Comparison of ENCODE assay signal across 8 cellular contexts in genomic region chr2:32355976-32356734, GRCh38. TPM values are rescaled to one million over a fixed set of nuclear protein-coding genes. Genes with fewer than 3 reads are reported as not detected.
DNase-seq lines count a peak whose midpoint lies in the region; ATAC-seq and TF ChIP-seq lines count a peak whose summit lies in the region.

No MANE protein-coding gene starts in this region.

- peak overlapping the region; percentile 90 for H3K4me2 ChIP-seq in osteoblast (ENCODE audit: insufficient read depth, low read length)

- H3K9me3 ChIP-seq in endocrine pancreas (ENCODE audit: control insufficient read depth, low read length) = no peaks in the 10 kb centered on the region
- H3K9me3 ChIP-seq in osteoblast (ENCODE audit: low read depth, low read length) = no peaks in the 10 kb centered on the region

- H3K9me3 Mint-ChIP-seq in activated naive CD4-positive, alpha-beta T cell treated with anti-CD3 and anti-CD28 coated beads, Interleukin-2, amount 50 U/mL, for 24 hours = no peaks in the 10 kb centered on the region

- no peak for ATAC-seq in GM18517 (IDR thresholded peaks at IDR 0.05; ENCODE audit: unreplicated experiment)

- peak overlapping the region; percentile 84 for H3K9ac ChIP-seq in endocrine pancreas (ENCODE audit: control insufficient read depth, insufficient read depth, low read length)

- H3K4me1 Mint-ChIP-seq in activated naive CD4-positive, alpha-beta T cell treated with anti-CD3 and anti-CD28 coated beads, Interleukin-2, amount 50 U/mL, for 24 hours = peaks cover 32% of the 10 kb centered on the region

- H3K4me3 ChIP-seq in endocrine pancreas (ENCODE audit: control insufficient read depth, insufficient read depth, low read length) (peak overlapping the region; percentile 81), osteoblast (ENCODE audit: insufficient read depth, low read length) (peak overlapping the region; percentile 98)

- TF ChIP-seq CTCF in osteoblast (IDR thresholded peaks at IDR 0.05; ENCODE audit: extremely low read depth, low read depth, low read length) = no peak

- peaks cover 41% of the 10 kb centered on the region for H3K79me2 ChIP-seq in osteoblast (ENCODE audit: insufficient read depth, low read length)

- peak overlapping the region; percentile 93 for H3K27ac Mint-ChIP-seq in activated naive CD4-positive, alpha-beta T cell treated with anti-CD3 and anti-CD28 coated beads, Interleukin-2, amount 50 U/mL, for 24 hours

- H3K36me3 ChIP-seq in endocrine pancreas (ENCODE audit: control insufficient read depth, insufficient read depth, low read length) (no peaks in the 10 kb centered on the region), osteoblast (ENCODE audit: insufficient read depth, low read length) (no peaks in the 10 kb centered on the region)

- H3K27me3 ChIP-seq in endocrine pancreas (ENCODE audit: control insufficient read depth, insufficient read depth, low read length) = no peaks in the 10 kb centered on the region
- H3K27me3 ChIP-seq in osteoblast (ENCODE audit: insufficient read depth, low read length) = no peaks in the 10 kb centered on the region

- H3K27me3 Mint-ChIP-seq in activated naive CD4-positive, alpha-beta T cell treated with anti-CD3 and anti-CD28 coated beads, Interleukin-2, amount 50 U/mL, for 24 hours = no peaks in the 10 kb centered on the region

- peak overlapping the region; percentile 86 for H3K27ac ChIP-seq in osteoblast (ENCODE audit: low read depth, low read length)

- H3K4me3 Mint-ChIP-seq in activated naive CD4-positive, alpha-beta T cell treated with anti-CD3 and anti-CD28 coated beads, Interleukin-2, amount 50 U/mL, for 24 hours = peak overlapping the region; percentile 85

- H2AFZ ChIP-seq in osteoblast (ENCODE audit: low read length) = peak overlapping the region; percentile 86

- DNase-seq in activated naive CD4-positive, alpha-beta T cell (lab: John Stamatoyannopoulos, UW) = no peak
- DNase-seq in OCI-M1 (lab: John Stamatoyannopoulos, UW) = peak; percentile 71
- DNase-seq in osteoblast (ENCODE audit: insufficient read length, low spot score, missing footprints) = no peak
- no peak for DNase-seq in HuH-7.5 (ENCODE audit: low spot score)
- DNase-seq in effector CD8-positive, alpha-beta T cell (lab: John Stamatoyannopoulos, UW) = no peak

- peaks cover 5% of the 10 kb centered on the region for H3K36me3 Mint-ChIP-seq in activated naive CD4-positive, alpha-beta T cell treated with anti-CD3 and anti-CD28 coated beads, Interleukin-2, amount 50 U/mL, for 24 hours

- H4K20me1 ChIP-seq in osteoblast (ENCODE audit: insufficient read depth, low read length) = peaks cover 32% of the 10 kb centered on the region

- peaks cover 23% of the 10 kb centered on the region for H3K4me1 ChIP-seq in endocrine pancreas (ENCODE audit: control insufficient read depth, insufficient read depth, low read length)
- H3K4me1 ChIP-seq in osteoblast (ENCODE audit: insufficient read depth, low read length) = peaks cover 21% of the 10 kb centered on the region

RNA-seq across cellular contexts. Expression of gene BIRC6, which starts 0.7 kb away (rescaled TPM):
- total RNA-seq in osteoblast = 144 and 146 TPM in 2 replicates
